In genomic region chr21:38790961-38791360, GRCh38 we compare ENCODE assay signal across 31 cellular contexts.
"Had no signal": no experiment of that assay in that cellular context is flagged by ENCODE, and none has a peak within 500 bp of the region (broad histone marks: within the 10 kb centered on the region; RNA-seq: fewer than 3 reads in every experiment).

No MANE protein-coding gene starts in this region.

- H3K36me3 Mint-ChIP-seq: activated naive CD8-positive, alpha-beta T cell treated with anti-CD3 and anti-CD28 coated beads for 36 hours; immature natural killer cell; natural killer cell; neural progenitor cell; stimulated activated memory B cell treated with anti-CD40 and anti-IgM and Interleukin-4, amounts not matched to agents 10 μg/mL and 1 μg/mL and 100 μg/mL, for 72 hours had no signal

- H3K4me1 Mint-ChIP-seq: immature natural killer cell had no signal

- H3K4me3 ChIP-seq: adrenal gland, body of pancreas, gastroesophageal sphincter, neural progenitor cell, right atrium auricular region, smooth muscle cell, suprapubic skin, tibial artery had no signal

- H3K4me1 ChIP-seq: adrenal gland, gastroesophageal sphincter, neural progenitor cell, right atrium auricular region, tibial artery had no signal

- H3K9me3 ChIP-seq: adrenal gland, body of pancreas, gastroesophageal sphincter, suprapubic skin, tibial artery had no signal

- H3K9me3 Mint-ChIP-seq: activated CD4-positive, alpha-beta memory T cell treated with anti-CD3 and anti-CD28 coated beads, Interleukin-2, amount 10 ng/mL, durations not matched to agents 7 days and 5 days; activated naive CD8-positive, alpha-beta T cell treated with anti-CD3 and anti-CD28 coated beads for 36 hours; activated T-cell treated with anti-CD3 and anti-CD28 coated beads, Interleukin-2, amount 50 U/mL, for 4 hours; activated T-helper 2 cell treated with anti-CD3 and anti-CD28 coated beads, Interferon-gamma antibody, Interleukin-2, Interleukin-4, amounts not matched to agents 10 μg/mL and 5 μg/mL and 100 μg/mL, durations not matched to agents 14 hours and 24 hours and 36 hours; immature natural killer cell; natural killer cell; stimulated activated memory B cell treated with anti-CD40 and anti-IgM and Interleukin-4, amounts not matched to agents 10 μg/mL and 1 μg/mL and 100 μg/mL, for 72 hours had no signal

- H3K27me3 ChIP-seq: adrenal gland, body of pancreas, gastroesophageal sphincter, neural progenitor cell, right atrium auricular region, suprapubic skin, tibial artery had no signal

- DNase-seq: activated CD4-positive, alpha-beta memory T cell treated with anti-CD3 and anti-CD28 coated beads, Interleukin-2, amount 10 ng/mL, durations not matched to agents 7 days and 5 days; activated CD4-positive, alpha-beta T cell treated with anti-CD3 and anti-CD28 coated beads for 4 hours; activated CD4-positive, CD25-positive, alpha-beta regulatory T cell; activated naive CD8-positive, alpha-beta T cell treated with anti-CD3 and anti-CD28 coated beads for 36 hours; activated T-cell treated with anti-CD3 and anti-CD28 coated beads, Interleukin-2, amount 50 U/mL, for 4 hours; adrenal gland; aorta; body of pancreas; effector CD8-positive, alpha-beta T cell; head of caudate nucleus; hypothalamus; immature natural killer cell; kidney; midbrain; natural killer cell; occipital lobe; stimulated activated CD4-positive, alpha-beta T cell treated with anti-CD3 and anti-CD28 coated beads, Interleukin-1b, Interleukin-23, amount 100 ng/mL, for 48 hours; stimulated activated CD4-positive, alpha-beta T cell treated with anti-CD3 and anti-CD28 coated beads, Interleukin-4, amount 100 ng/mL, for 4 hours; stimulated activated CD8-positive, alpha-beta memory T cell treated with anti-CD3 and anti-CD28 coated beads, Interleukin-4, amount 100 ng/mL, for 48 hours; T-helper 1 cell; T-helper 9 cell; tibial artery had no signal

- ATAC-seq: activated T-cell treated with anti-CD3 and anti-CD28 coated beads, Interleukin-2, amount 50 U/mL, for 4 hours; body of pancreas; gastroesophageal sphincter; natural killer cell; stimulated activated memory B cell treated with anti-CD40 and anti-IgM and Interleukin-4, amounts not matched to agents 10 μg/mL and 1 μg/mL and 100 μg/mL, for 72 hours had no signal

- H2AFZ ChIP-seq: neural progenitor cell, parathyroid adenoma had no signal

- H3K79me2 ChIP-seq: parathyroid adenoma had no signal

- H3K9ac ChIP-seq: neural progenitor cell, parathyroid adenoma had no signal

- FAIRE-seq: colon, kidney had no signal

- H3K4me2 ChIP-seq: neural progenitor cell, smooth muscle cell had no signal

- H3K36me3 ChIP-seq: adrenal gland, gastroesophageal sphincter, neural progenitor cell, right atrium auricular region, suprapubic skin, tibial artery had no signal

- H3K27ac Mint-ChIP-seq: activated CD4-positive, alpha-beta memory T cell treated with anti-CD3 and anti-CD28 coated beads, Interleukin-2, amount 10 ng/mL, durations not matched to agents 7 days and 5 days; activated naive CD8-positive, alpha-beta T cell treated with anti-CD3 and anti-CD28 coated beads for 36 hours; activated T-helper 2 cell treated with anti-CD3 and anti-CD28 coated beads, Interferon-gamma antibody, Interleukin-2, Interleukin-4, amounts not matched to agents 10 μg/mL and 5 μg/mL and 100 μg/mL, durations not matched to agents 14 hours and 24 hours and 36 hours; immature natural killer cell; natural killer cell; neural progenitor cell; stimulated activated memory B cell treated with anti-CD40 and anti-IgM and Interleukin-4, amounts not matched to agents 10 μg/mL and 1 μg/mL and 100 μg/mL, for 72 hours had no signal

- H3K4me3 Mint-ChIP-seq: activated CD4-positive, alpha-beta memory T cell treated with anti-CD3 and anti-CD28 coated beads, Interleukin-2, amount 10 ng/mL, durations not matched to agents 7 days and 5 days; activated naive CD8-positive, alpha-beta T cell treated with anti-CD3 and anti-CD28 coated beads for 36 hours; activated T-cell treated with anti-CD3 and anti-CD28 coated beads, Interleukin-2, amount 50 U/mL, for 4 hours; immature natural killer cell; natural killer cell; neural progenitor cell; stimulated activated memory B cell treated with anti-CD40 and anti-IgM and Interleukin-4, amounts not matched to agents 10 μg/mL and 1 μg/mL and 100 μg/mL, for 72 hours had no signal

- H3K27ac ChIP-seq: adrenal gland, body of pancreas, gastroesophageal sphincter, neural progenitor cell, parathyroid adenoma, right atrium auricular region, suprapubic skin, tibial artery had no signal
